Comparison of ENCODE assay signal across 9 cellular contexts in genomic region chr4:83009529-83009928, GRCh38. TPM values are rescaled to one million over a fixed set of nuclear protein-coding genes. Genes with fewer than 3 reads are reported as not detected.
A peak's percentile ranks its signal among the peaks of the same experiment; 100 is the strongest.
DNase-seq lines count a peak whose midpoint lies in the region; ATAC-seq, FAIRE-seq and TF ChIP-seq lines count a peak whose summit lies in the region.
"Had no signal": no experiment of that assay in that cellular context is flagged by ENCODE, and none has a peak within 500 bp of the region (broad histone marks: within the 10 kb centered on the region; RNA-seq: fewer than 3 reads in every experiment).

No MANE protein-coding gene starts in this region.

- dilution Hi-C loops in keratinocyte (cut with MboI; ENCODE audit: extremely low pct_ligation_motif_present, low sequenced_read_pairs), result no loop called here

- no peaks in the 10 kb centered on the region for H3K9me3 ChIP-seq in keratinocyte (ENCODE audit: control insufficient read depth, low read depth, low read length)
- no peaks in the 10 kb centered on the region for H3K9me3 ChIP-seq in thymus (ENCODE audit: control insufficient read depth)

- peaks cover 60% of the 10 kb centered on the region for H3K79me2 ChIP-seq in keratinocyte (ENCODE audit: control insufficient read depth, insufficient read depth, low read length)

- H3K4me1 ChIP-seq in keratinocyte (ENCODE audit: control insufficient read depth, extremely low read depth, insufficient read depth, low read length), result peaks cover 13% of the 10 kb centered on the region
- peaks cover 14% of the 10 kb centered on the region for H3K4me1 ChIP-seq in thymus (ENCODE audit: control insufficient read depth, insufficient read depth, low read length)

- no peak for ATAC-seq in activated T-cell treated with anti-CD3 and anti-CD28 coated beads, Interleukin-2, amount 50 U/mL, for 4 hours
- ATAC-seq in activated naive CD4-positive, alpha-beta T cell treated with anti-CD3 and anti-CD28 coated beads, Interleukin-2, amount 50 U/mL, for 72 hours, result no peak
- no peak for ATAC-seq in HG02571 (IDR thresholded peaks at IDR 0.05; ENCODE audit: unreplicated experiment)

- H3K9ac ChIP-seq in keratinocyte (ENCODE audit: control insufficient read depth, extremely low read depth, insufficient read depth, low read length), result peak overlapping the region; percentile 94

- no peaks in the 10 kb centered on the region for H4K20me1 ChIP-seq in keratinocyte (ENCODE audit: control insufficient read depth, extremely low read depth, insufficient read depth, low read length)

- no peak for TF ChIP-seq CTCF in keratinocyte (optimal IDR thresholded peaks at IDR 0.05 in 1 of 3, IDR thresholded peaks at IDR 0.05 in 1 of 3, conservative IDR thresholded peaks at IDR 0.05 in 1 of 3; ENCODE audit: extremely low read depth in 1 of 3, insufficient read depth in 2 of 3, low read length in 3 of 3)

- no peak for DNase-seq in activated T-cell treated with anti-CD3 and anti-CD28 coated beads, Interleukin-2, amount 50 U/mL, for 4 hours
- no peak for DNase-seq in activated T-cell treated with anti-CD3 and anti-CD28 coated beads, Interleukin-2, amount 50 U/mL, for 1 hour
- DNase-seq in activated naive CD4-positive, alpha-beta T cell treated with anti-CD3 and anti-CD28 coated beads, Interleukin-2, amount 50 U/mL, for 72 hours (ENCODE audit: low spot score in 2 of 2), result no peak
- DNase-seq in keratinocyte (ENCODE audit: low read depth, low spot score) (no peak), NK-92 (lab: John Stamatoyannopoulos, UW; ENCODE audit: unreplicated experiment) (no peak), middle frontal gyrus (ENCODE audit: extremely low spot score, low spot score) (no peak)
- DNase-seq: NCI-H2227 treated with DMSO at 0.1 percent for 48 hours had no signal

- peak overlapping the region; percentile 94 to 98 for H3K27ac Mint-ChIP-seq in activated naive CD4-positive, alpha-beta T cell treated with anti-CD3 and anti-CD28 coated beads, Interleukin-2, amount 50 U/mL, for 72 hours

- no peaks in the 10 kb centered on the region for H3K9me3 Mint-ChIP-seq in activated T-cell treated with anti-CD3 and anti-CD28 coated beads, Interleukin-2, amount 50 U/mL, for 4 hours
- H3K9me3 Mint-ChIP-seq in activated naive CD4-positive, alpha-beta T cell treated with anti-CD3 and anti-CD28 coated beads, Interleukin-2, amount 50 U/mL, for 72 hours, result no peaks in the 10 kb centered on the region

- peak overlapping the region; percentile 91 for H3K4me3 Mint-ChIP-seq in activated T-cell treated with anti-CD3 and anti-CD28 coated beads, Interleukin-2, amount 50 U/mL, for 4 hours

- no peaks in the 10 kb centered on the region for H3K27me3 Mint-ChIP-seq in activated T-cell treated with anti-CD3 and anti-CD28 coated beads, Interleukin-2, amount 50 U/mL, for 4 hours (ENCODE audit: low read depth)

- H3K36me3 ChIP-seq in keratinocyte (ENCODE audit: control insufficient read depth in 2 of 2, extremely low read depth in 1 of 2, insufficient read depth in 2 of 2, low read length in 2 of 2) (no peaks in the 10 kb centered on the region), thymus (ENCODE audit: control insufficient read depth, insufficient read depth) (peaks cover 2% of the 10 kb centered on the region)

- H2AFZ ChIP-seq in keratinocyte (ENCODE audit: control insufficient read depth, low read length), result peak overlapping the region; percentile 16

- no peaks in the 10 kb centered on the region for H3K9me1 ChIP-seq in keratinocyte (ENCODE audit: control insufficient read depth, extremely low read depth, insufficient read depth, low read length)

- FAIRE-seq in keratinocyte (lab: Jason Lieb, UNC), result no peak

- peaks cover 56% of the 10 kb centered on the region for H3K4me1 Mint-ChIP-seq in activated T-cell treated with anti-CD3 and anti-CD28 coated beads, Interleukin-2, amount 50 U/mL, for 4 hours (ENCODE audit: low read depth)

- H3K27me3 ChIP-seq in keratinocyte (ENCODE audit: control insufficient read depth, extremely low read depth, insufficient read depth, low read length) (no peaks in the 10 kb centered on the region), thymus (ENCODE audit: control insufficient read depth, insufficient read depth) (no peaks in the 10 kb centered on the region)

- peak overlapping the region; percentile 92 for H3K27ac ChIP-seq in keratinocyte (ENCODE audit: control insufficient read depth, insufficient read depth, low read length)
- no peak overlapping the region for H3K27ac ChIP-seq in thymus (ENCODE audit: low read depth)

- H3K4me3 ChIP-seq in keratinocyte (ENCODE audit: control insufficient read depth in 2 of 3, extremely low read depth in 1 of 3, insufficient read depth in 2 of 3, low read depth in 1 of 3, low read length in 3 of 3) (peak overlapping the region; percentile 75 to 93 (median 90)), thymus (ENCODE audit: low read length) (peak overlapping the region; percentile 92)

- peaks cover 2% of the 10 kb centered on the region for H3K36me3 Mint-ChIP-seq in activated T-cell treated with anti-CD3 and anti-CD28 coated beads, Interleukin-2, amount 50 U/mL, for 4 hours (ENCODE audit: insufficient read depth)
- peaks cover 20 to 24% of the 10 kb centered on the region in 2 donors for H3K36me3 Mint-ChIP-seq in activated naive CD4-positive, alpha-beta T cell treated with anti-CD3 and anti-CD28 coated beads, Interleukin-2, amount 50 U/mL, for 72 hours

- whole genome bisulfite sequencing in thymus, result 81% methylated on average over 3 of the region's 3 CpGs

- H3K4me2 ChIP-seq in keratinocyte (ENCODE audit: control insufficient read depth, extremely low read depth, insufficient read depth, low read depth, low read length), result peak overlapping the region; percentile 91

RNA-seq across cellular contexts. Expression of gene LIN54, which starts 1.1 kb away (rescaled TPM):
- total RNA-seq in activated T-cell treated with anti-CD3 and anti-CD28 coated beads, Interleukin-2, amount 50 U/mL, for 4 hours, result 10 to 100 TPM; 14.7 to 15.3 (median 14.8) TPM
- 10 to 100 TPM; 25.4 to 27.6 TPM for total RNA-seq in activated naive CD4-positive, alpha-beta T cell treated with anti-CD3 and anti-CD28 coated beads, Interleukin-2, amount 50 U/mL, for 72 hours
- polyA plus RNA-seq in keratinocyte, result 5.9 to 8.1 TPM (median 7.0 TPM) in 3 replicates
- 7.9 TPM for polyA plus RNA-seq in keratinocyte (2011; ENCODE audit: low read depth)
- 3.4 and 5.7 TPM in 2 replicates for polyA plus RNA-seq in keratinocyte (2011; cell fraction: cytosol; rRNA removed)
- polyA plus RNA-seq in keratinocyte (2011; cell fraction: nucleus; rRNA removed), result 4.4 and 4.7 TPM in 2 replicates
- 3.7 and 5.0 TPM in 2 replicates for polyA plus RNA-seq in keratinocyte (2012; ENCODE audit: low replicate concordance)
- polyA minus RNA-seq in keratinocyte, result 5.7 to 19.8 TPM (median 10.0 TPM) in 3 replicates
- polyA minus RNA-seq in keratinocyte (2011; cell fraction: cytosol; rRNA and poly(A)+ RNA removed), result 7.5 TPM
- polyA minus RNA-seq in keratinocyte (2011; cell fraction: nucleus; rRNA and poly(A)+ RNA removed), result 6.6 and 10.5 TPM in 2 replicates
- polyA plus RNA-seq in thymus, result 5.6 TPM

RNA-seq across cellular contexts. Expression of gene COPS4, which starts 25.5 kb away (rescaled TPM):
- 10 to 100 TPM; 40.7 to 43.1 (median 41.2) TPM for total RNA-seq in activated T-cell treated with anti-CD3 and anti-CD28 coated beads, Interleukin-2, amount 50 U/mL, for 4 hours
- total RNA-seq in activated naive CD4-positive, alpha-beta T cell treated with anti-CD3 and anti-CD28 coated beads, Interleukin-2, amount 50 U/mL, for 72 hours, result 10 to 100 TPM; 30.9 to 32.4 TPM
- polyA plus RNA-seq in keratinocyte (37.8 to 54.3 TPM (median 50.2 TPM) in 3 replicates), thymus (43.6 TPM)
- 90.4 TPM for polyA plus RNA-seq in keratinocyte (2011; ENCODE audit: low read depth)
- 39.3 and 52.5 TPM in 2 replicates for polyA plus RNA-seq in keratinocyte (2011; cell fraction: cytosol; rRNA removed)
- 32.3 and 33.5 TPM in 2 replicates for polyA plus RNA-seq in keratinocyte (2011; cell fraction: nucleus; rRNA removed)
- polyA plus RNA-seq in keratinocyte (2012; ENCODE audit: low replicate concordance), result 44.0 and 57.1 TPM in 2 replicates
- polyA minus RNA-seq in keratinocyte, result 4.3 to 31.0 TPM (median 26.1 TPM) in 3 replicates
- polyA minus RNA-seq in keratinocyte (2011; cell fraction: cytosol; rRNA and poly(A)+ RNA removed), result 12.7 TPM
- 9.4 and 10.4 TPM in 2 replicates for polyA minus RNA-seq in keratinocyte (2011; cell fraction: nucleus; rRNA and poly(A)+ RNA removed)
